In the genomic region with DNA sequence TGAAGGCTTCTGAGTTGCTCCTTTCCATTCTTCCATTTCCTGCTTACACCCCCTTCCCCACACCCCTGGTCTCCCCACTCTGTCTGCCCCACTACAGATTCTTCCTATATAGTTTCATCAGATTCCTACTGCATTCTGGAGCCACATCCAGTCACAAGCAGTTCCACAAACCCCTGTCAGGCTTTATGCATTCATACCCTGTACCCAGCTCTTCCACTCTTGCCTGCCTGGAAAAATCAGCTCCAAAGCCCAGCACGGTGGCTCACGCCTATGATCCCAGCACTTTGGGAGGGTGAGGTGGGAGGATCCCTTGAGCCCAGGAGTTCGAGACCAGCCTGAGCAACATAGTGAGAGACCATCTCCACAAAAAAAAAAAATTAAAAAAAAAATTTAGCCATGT, we compare ENCODE assay signal across 28 cellular contexts.
"Had no signal": no experiment of that assay in that cellular context is flagged by ENCODE, and none has a peak within 500 bp of the region (broad histone marks: within the 10 kb centered on the region; RNA-seq: fewer than 3 reads in every experiment).

No MANE protein-coding gene starts in this region.

- H3K27ac Mint-ChIP-seq: stimulated activated effector memory CD8-positive, alpha-beta T cell treated with anti-CD3 and anti-CD28 coated beads, Interleukin-12 subunit alpha, Interleukin-12 subunit beta, amount 100 ng/mL, for 72 hours; stimulated activated memory B cell treated with anti-CD40 and anti-IgM and Interleukin-4, amounts not matched to agents 10 μg/mL and 1 μg/mL and 100 μg/mL, for 72 hours; stimulated activated naive B cell treated with anti-CD40 and anti-IgM and Interleukin-4, amounts not matched to agents 10 μg/mL and 1 μg/mL and 100 μg/mL, for 72 hours; stimulated activated naive CD8-positive, alpha-beta T cell treated with anti-CD3 and anti-CD28 coated beads, Interleukin-15, amount 100 ng/mL, for 72 hours; stimulated activated naive CD8-positive, alpha-beta T cell treated with anti-CD3 and anti-CD28 coated beads, Interleukin-15, Interleukin-2, amounts not matched to agents 100 ng/mL and 50 ng/mL, for 24 hours; type B pancreatic cell had no signal

- H3K4me3 Mint-ChIP-seq: stimulated activated effector memory CD8-positive, alpha-beta T cell treated with anti-CD3 and anti-CD28 coated beads, Interleukin-12 subunit alpha, Interleukin-12 subunit beta, amount 100 ng/mL, for 72 hours; stimulated activated memory B cell treated with anti-CD40 and anti-IgM and Interleukin-4, amounts not matched to agents 10 μg/mL and 1 μg/mL and 100 μg/mL, for 72 hours; stimulated activated naive B cell treated with anti-CD40 and anti-IgM and Interleukin-4, amounts not matched to agents 10 μg/mL and 1 μg/mL and 100 μg/mL, for 72 hours; stimulated activated naive CD8-positive, alpha-beta T cell treated with anti-CD3 and anti-CD28 coated beads, Interleukin-15, amount 100 ng/mL, for 72 hours; stimulated activated naive CD8-positive, alpha-beta T cell treated with anti-CD3 and anti-CD28 coated beads, Interleukin-15, Interleukin-2, amounts not matched to agents 100 ng/mL and 50 ng/mL, for 24 hours; type B pancreatic cell had no signal

- H3K27ac ChIP-seq: stomach, suprapubic skin, testis, thoracic aorta, thyroid gland, tibial artery, tibial nerve, transverse colon, upper lobe of left lung, upper lobe of right lung, uterus, vagina had no signal

- FAIRE-seq: urothelium cell line had no signal

- DNase-seq: stimulated activated CD4-positive, alpha-beta T cell treated with anti-CD3 and anti-CD28 coated beads, Interleukin-2, amount 100 ng/mL, for 48 hours; stimulated activated CD4-positive, alpha-beta T cell treated with anti-CD3 and anti-CD28 coated beads, Interleukin-4, amount 100 ng/mL, for 1 hour; stimulated activated CD4-positive, alpha-beta T cell treated with anti-CD3 and anti-CD28 coated beads, Interleukin-4, amount 100 ng/mL, for 24 hours; stimulated activated CD4-positive, alpha-beta T cell treated with anti-CD3 and anti-CD28 coated beads, Interleukin-4, amount 100 ng/mL, for 4 hours; stimulated activated CD8-positive, alpha-beta memory T cell treated with anti-CD3 and anti-CD28 coated beads, Interleukin-4, amount 100 ng/mL, for 48 hours; stimulated activated naive B cell treated with anti-CD40 and anti-IgM and Interleukin-4, amounts not matched to agents 10 μg/mL and 1 μg/mL and 100 μg/mL, for 72 hours; stimulated activated naive CD4-positive, alpha-beta T cell; stimulated activated naive CD8-positive, alpha-beta T cell treated with anti-CD3 and anti-CD28 coated beads, Interleukin-15, amount 100 ng/mL, for 72 hours; stimulated activated naive CD8-positive, alpha-beta T cell treated with anti-CD3 and anti-CD28 coated beads, Interleukin-15, Interleukin-2, amounts not matched to agents 100 U/mL and 50 U/mL, for 24 hours; stomach; substantia nigra; testis; thyroid gland; tibial artery; transverse colon; trophoblast cell; upper lobe of left lung; upper lobe of right lung; uterus had no signal

- H3K36me3 Mint-ChIP-seq: stimulated activated effector memory CD8-positive, alpha-beta T cell treated with anti-CD3 and anti-CD28 coated beads, Interleukin-12 subunit alpha, Interleukin-12 subunit beta, amount 100 ng/mL, for 72 hours; stimulated activated memory B cell treated with anti-CD40 and anti-IgM and Interleukin-4, amounts not matched to agents 10 μg/mL and 1 μg/mL and 100 μg/mL, for 72 hours; stimulated activated naive B cell treated with anti-CD40 and anti-IgM and Interleukin-4, amounts not matched to agents 10 μg/mL and 1 μg/mL and 100 μg/mL, for 72 hours; type B pancreatic cell had no signal

- H3K4me1 Mint-ChIP-seq: stimulated activated effector memory CD8-positive, alpha-beta T cell treated with anti-CD3 and anti-CD28 coated beads, Interleukin-12 subunit alpha, Interleukin-12 subunit beta, amount 100 ng/mL, for 72 hours; stimulated activated memory B cell treated with anti-CD40 and anti-IgM and Interleukin-4, amounts not matched to agents 10 μg/mL and 1 μg/mL and 100 μg/mL, for 72 hours; stimulated activated naive B cell treated with anti-CD40 and anti-IgM and Interleukin-4, amounts not matched to agents 10 μg/mL and 1 μg/mL and 100 μg/mL, for 72 hours; stimulated activated naive CD8-positive, alpha-beta T cell treated with anti-CD3 and anti-CD28 coated beads, Interleukin-15, amount 100 ng/mL, for 72 hours had no signal

- H3K4me1 ChIP-seq: suprapubic skin, testis, thyroid gland, tibial artery, transverse colon, upper lobe of left lung, upper lobe of right lung, uterus, vagina had no signal

- H3K36me3 ChIP-seq: stomach, suprapubic skin, thoracic aorta, thyroid gland, tibial artery, tibial nerve, transverse colon, upper lobe of left lung, upper lobe of right lung, uterus, vagina had no signal

- H3K9me3 Mint-ChIP-seq: stimulated activated effector memory CD8-positive, alpha-beta T cell treated with anti-CD3 and anti-CD28 coated beads, Interleukin-12 subunit alpha, Interleukin-12 subunit beta, amount 100 ng/mL, for 72 hours; stimulated activated naive CD8-positive, alpha-beta T cell treated with anti-CD3 and anti-CD28 coated beads, Interleukin-15, amount 100 ng/mL, for 72 hours; stimulated activated naive CD8-positive, alpha-beta T cell treated with anti-CD3 and anti-CD28 coated beads, Interleukin-15, Interleukin-2, amounts not matched to agents 100 ng/mL and 50 ng/mL, for 24 hours; type B pancreatic cell had no signal

- ATAC-seq: stimulated activated effector memory CD8-positive, alpha-beta T cell treated with anti-CD3 and anti-CD28 coated beads, Interleukin-12 subunit alpha, Interleukin-12 subunit beta, amount 100 ng/mL, for 72 hours; stimulated activated memory B cell treated with anti-CD40 and anti-IgM and Interleukin-4, amounts not matched to agents 10 μg/mL and 1 μg/mL and 100 μg/mL, for 72 hours; stimulated activated naive B cell treated with anti-CD40 and anti-IgM and Interleukin-4, amounts not matched to agents 10 μg/mL and 1 μg/mL and 100 μg/mL, for 72 hours; stimulated activated naive CD8-positive, alpha-beta T cell treated with anti-CD3 and anti-CD28 coated beads, Interleukin-15, amount 100 ng/mL, for 72 hours; stimulated activated naive CD8-positive, alpha-beta T cell treated with anti-CD3 and anti-CD28 coated beads, Interleukin-15, Interleukin-2, amounts not matched to agents 100 U/mL and 50 U/mL, for 24 hours; upper lobe of right lung had no signal

- H3K4me3 ChIP-seq: stomach, suprapubic skin, testis, thoracic aorta, thyroid gland, tibial artery, tibial nerve, transverse colon, upper lobe of left lung, upper lobe of right lung, uterus, vagina had no signal

- H3K27me3 ChIP-seq: testis, thyroid gland, tibial artery, tibial nerve, transverse colon, upper lobe of left lung, upper lobe of right lung, uterus, vagina had no signal

- H3K9me3 ChIP-seq: stomach, suprapubic skin, testis, thoracic aorta, thyroid gland, tibial artery, transverse colon, upper lobe of left lung, upper lobe of right lung, uterus, vagina had no signal
